ENCODE assay signal across 23 cellular contexts in genomic region chr2:25872134-25872533, GRCh38. TPM values are rescaled to one million over a fixed set of nuclear protein-coding genes. Genes with fewer than 3 reads are reported as not detected.
DNase-seq lines count a peak whose midpoint lies in the region; ATAC-seq, FAIRE-seq and TF ChIP-seq lines count a peak whose summit lies in the region.
"Had no signal": no experiment of that assay in that cellular context is flagged by ENCODE, and none has a peak within 500 bp of the region (broad histone marks: within the 10 kb centered on the region; RNA-seq: fewer than 3 reads in every experiment).

No MANE protein-coding gene starts in this region.

- no peak overlapping the region for H3K4me3 ChIP-seq in HepG2 (replicated peaks in 1 of 3; ENCODE audit: insufficient read depth in 1 of 3, low read depth in 2 of 3, low read length in 3 of 3)
- H3K4me3 ChIP-seq in right lobe of liver: no peak overlapping the region
- H3K4me3 ChIP-seq in esophagus muscularis mucosa: no peak overlapping the region
- no peak overlapping the region for H3K4me3 ChIP-seq in upper lobe of right lung
- H3K4me3 ChIP-seq: A549, GM23248 had no signal

- no peak for TF ChIP-seq RAD21 in HepG2 (CRISPR knock-in tag; IDR thresholded peaks at IDR 0.05)

- no peak overlapping the region for H3K4me2 ChIP-seq in HepG2 (ENCODE audit: low read depth, low read length)
- H3K4me2 ChIP-seq: A549 had no signal

- CTCF ChIA-PET in HepG2 (lab: Yijun Ruan, JAX; ENCODE audit: low intra/inter-chr PET ratio, low total read pairs): no interaction called here

- intact Hi-C loops in HepG2 (cut with micrococcal nuclease; ENCODE audit: unreplicated experiment) (no loop called here), right lobe of liver (cut with DNase I) (no loop called here), esophagus muscularis mucosa (cut with DNase I) (no loop called here), upper lobe of right lung (cut with DNase I) (no loop called here)

- 97% methylated on average over 5 of the region's 5 CpGs for WGBS in HepG2 (ENCODE audit: low lambda C conversion rate)
- 100% methylated on average over 3 of the region's 5 CpGs for whole genome bisulfite sequencing in right lobe of liver (ENCODE audit: insufficient coverage, low coverage, low lambda C conversion rate, missing lambda C conversion rate)
- WGBS in esophagus muscularis mucosa: 97% methylated on average over 5 of the region's 5 CpGs

- in situ Hi-C loops in HepG2 (cut with HindIII; ENCODE audit: extremely low pct_ligation_motif_present, low pct_unique_long_range_greater_than_20kb): no loop called here

- peak; percentile 30 for DNase-seq in activated CD8-positive, alpha-beta memory T cell treated with anti-CD3 and anti-CD28 coated beads for 24 hours
- no peak for DNase-seq in activated CD8-positive, alpha-beta memory T cell treated with anti-CD3 and anti-CD28 coated beads, Interleukin-2, amount 50 U/mL, for 4 hours
- DNase-seq in HepG2 (ENCODE audit: low spot score): no peak
- no peak for DNase-seq in right lobe of liver
- peak; percentile 14 for DNase-seq in esophagus muscularis mucosa (ENCODE audit: extremely low spot score)
- peak; percentile 17 for DNase-seq in upper lobe of right lung
- DNase-seq in central memory CD4-positive, alpha-beta T cell: no peak
- DNase-seq: AML-193; CD4-positive, alpha-beta T cell; DMS153; DMS79; GDM1; GM23248; HCEC 1CT; HFFc6; IMR-90 had no signal

- H2AFZ ChIP-seq in HepG2 (ENCODE audit: low read length): no peak overlapping the region
- H2AFZ ChIP-seq: GM23248 had no signal

- no TSS peak for BruUV-seq in HepG2 (replicated peaks; lab: Mats Ljungman, UMichigan)

- peaks cover 98% of the 10 kb centered on the region for H3K79me2 ChIP-seq in HepG2 (ENCODE audit: insufficient read depth, low read length)

- peaks cover 16% of the 10 kb centered on the region for H4K20me1 ChIP-seq in HepG2 (ENCODE audit: insufficient read depth, low read length)

- H3K27ac ChIP-seq in HepG2 (ENCODE audit: extremely low read length, insufficient read depth, low read length): no peak overlapping the region
- H3K27ac ChIP-seq in right lobe of liver: no peak overlapping the region
- H3K27ac ChIP-seq in esophagus muscularis mucosa (replicated peaks in 1 of 4): no peak overlapping the region
- no peak overlapping the region for H3K27ac ChIP-seq in upper lobe of right lung
- H3K27ac ChIP-seq: 22Rv1, A549, C4-2B, GM23248 had no signal

- H3K9me3 ChIP-seq in HepG2 (ENCODE audit: low read length) (no peaks in the 10 kb centered on the region), right lobe of liver (no peaks in the 10 kb centered on the region), esophagus muscularis mucosa (no peaks in the 10 kb centered on the region), upper lobe of right lung (no peaks in the 10 kb centered on the region)
- H3K9me3 ChIP-seq: A549 had no signal

- H3K36me3 ChIP-seq in HepG2 (replicated peaks in 1 of 2; ENCODE audit: control insufficient read depth in 1 of 2, insufficient read depth in 2 of 2, low read length in 2 of 2) (peaks cover 11 to 38% of the 10 kb centered on the region in 2 experiments), right lobe of liver (no peaks in the 10 kb centered on the region), esophagus muscularis mucosa (peaks cover 0 to 20% (median 16%) of the 10 kb centered on the region in 4 donors), upper lobe of right lung (peaks cover 27% of the 10 kb centered on the region)

- no peaks in the 10 kb centered on the region; a peak in 1 of 5 replicates for H3K27me3 ChIP-seq in HepG2 (ENCODE audit: control insufficient read depth in 1 of 2, insufficient read depth in 2 of 2, low read length in 2 of 2)
- H3K27me3 ChIP-seq in right lobe of liver: no peaks in the 10 kb centered on the region
- H3K27me3 ChIP-seq in esophagus muscularis mucosa: no peaks in the 10 kb centered on the region
- no peaks in the 10 kb centered on the region for H3K27me3 ChIP-seq in upper lobe of right lung

- H3K4me1 ChIP-seq in HepG2 (ENCODE audit: insufficient read depth, low read length) (peaks cover 65% of the 10 kb centered on the region), right lobe of liver (peaks cover 0 to 11% (median 4%) of the 10 kb centered on the region in 4 donors), esophagus muscularis mucosa (peaks cover 17 to 38% (median 30%) of the 10 kb centered on the region in 4 donors), upper lobe of right lung (peaks cover 18% of the 10 kb centered on the region)

- TF ChIP-seq CTCF in HepG2 (CRISPR knock-in tag; IDR thresholded peaks at IDR 0.05): no peak
- TF ChIP-seq CTCF in right lobe of liver (IDR thresholded peaks at IDR 0.05): no peak
- TF ChIP-seq CTCF in esophagus muscularis mucosa (IDR thresholded peaks at IDR 0.05): no peak
- no peak for TF ChIP-seq CTCF in upper lobe of right lung (IDR thresholded peaks at IDR 0.05)

- POLR2A ChIA-PET in HepG2 (lab: Yijun Ruan, JAX): interaction anchor here (1.0 kb wide), 1 partner anchor 8 kb away, joined by 3 read pairs; no protein-coding TSS in a partner anchor

- H3K9ac ChIP-seq in HepG2 (ENCODE audit: insufficient read depth, low read depth, low read length): no peak overlapping the region
- H3K9ac ChIP-seq: GM23248 had no signal

- ATAC-seq in HepG2: no peak
- no peak for ATAC-seq in right lobe of liver
- no peak for ATAC-seq in upper lobe of right lung
- ATAC-seq in HG02571 (IDR thresholded peaks at IDR 0.05; ENCODE audit: unreplicated experiment): no peak
- ATAC-seq: A549 had no signal

- TF ChIP-seq POLR2A in HepG2 (IDR thresholded peaks at IDR 0.05; ENCODE audit: insufficient read depth in 1 of 2, low read depth in 2 of 2, low read length in 2 of 2) (no peak), right lobe of liver (IDR thresholded peaks at IDR 0.05) (no peak), esophagus muscularis mucosa (IDR thresholded peaks at IDR 0.05; ENCODE audit: low read depth) (no peak)

- TF ChIP-seq EP300 in HepG2 (IDR thresholded peaks at IDR 0.05; ENCODE audit: low read depth in 2 of 2, low read length in 2 of 2): no peak
- TF ChIP-seq EP300 in HepG2 (CRISPR knock-in tag; IDR thresholded peaks at IDR 0.05; ENCODE audit: borderline replicate concordance): no peak
- TF ChIP-seq EP300 in esophagus muscularis mucosa (IDR thresholded peaks at IDR 0.05): no peak

- no peak for FAIRE-seq in HepG2 (lab: Jason Lieb, UNC)
- FAIRE-seq: A549, GM12892, GM18507, H54 had no signal

TF ChIP-seq in HepG2, 621 proteins besides CTCF, POLR2A, EP300 and RAD21:
- no peak for TF ChIP-seq DR1 (CRISPR knock-in tag; IDR thresholded peaks at IDR 0.05)
- no peak for TF ChIP-seq ATF6 (CRISPR knock-in tag; conservative IDR thresholded peaks at IDR 0.05)
- no peak for TF ChIP-seq ZNF703 (CRISPR knock-in tag; IDR thresholded peaks at IDR 0.05; ENCODE audit: borderline replicate concordance)
- TF ChIP-seq DPF2 (CRISPR knock-in tag; IDR thresholded peaks at IDR 0.05; ENCODE audit: borderline replicate concordance, low read depth): no peak
- TF ChIP-seq XRCC5 (optimal IDR thresholded peaks at IDR 0.05; ENCODE audit: low read length): no peak
- peak; percentile 93 for TF ChIP-seq ZNF121 (CRISPR knock-in tag; IDR thresholded peaks at IDR 0.05)
- TF ChIP-seq ZNF343 (CRISPR knock-in tag; IDR thresholded peaks at IDR 0.05): no peak
- no peak for TF ChIP-seq JUN (CRISPR knock-in tag; IDR thresholded peaks at IDR 0.05)

RNA-seq across cellular contexts. Expression of gene ASXL2, which starts 6.2 kb away (rescaled TPM):
- total RNA-seq in HepG2 (2016; rRNA removed; fragmentation: Illumina TruSeq; extraction: Trizol) (12.1 and 20.6 TPM in 2 replicates), right lobe of liver (10 to 100 TPM in 5 of 6 experiments, 1 to 10 TPM in 1; 9.1 to 13.4 (median 12.0) TPM), esophagus muscularis mucosa (10 to 100 TPM; 17.4 to 25.1 (median 20.5) TPM), upper lobe of right lung (34.3 TPM)
- 10.5 and 13.0 TPM in 2 replicates for total RNA-seq in HepG2 (2016; cell fraction: cytosol; rRNA removed; fragmentation: Illumina TruSeq; extraction: Trizol; ENCODE audit: low read depth)
- 11.7 and 17.6 TPM in 2 replicates for total RNA-seq in HepG2 (2016; cell fraction: insoluble cytoplasmic fraction; rRNA removed; fragmentation: Illumina TruSeq; extraction: Trizol)
- total RNA-seq in HepG2 (2016; cell fraction: membrane; rRNA removed; fragmentation: Illumina TruSeq; extraction: Trizol): 6.6 and 10.3 TPM in 2 replicates
- 17.4 and 19.6 TPM in 2 replicates for total RNA-seq in HepG2 (2016; cell fraction: nucleus; rRNA removed; fragmentation: Illumina TruSeq; extraction: Trizol)
- 15.3 and 19.2 TPM in 2 replicates for polyA plus RNA-seq in HepG2 (2011; rRNA removed)
- 9.0 and 11.6 TPM in 2 replicates for polyA plus RNA-seq in HepG2 (2011; cell fraction: cytosol; rRNA removed)
- polyA plus RNA-seq in HepG2 (2011; cell fraction: nucleus; rRNA removed): 13.3 and 14.0 TPM in 2 replicates
- polyA plus RNA-seq in HepG2 (2012): 14.6 and 15.3 TPM in 2 replicates
- polyA plus RNA-seq in HepG2 (2016; cell fraction: cytosol; fragmentation: Illumina TruSeq; extraction: Trizol; ENCODE audit: low read depth): 0.40 and 0.42 TPM in 2 replicates
- polyA plus RNA-seq in HepG2 (2016; cell fraction: insoluble cytoplasmic fraction; fragmentation: Illumina TruSeq; extraction: Trizol; ENCODE audit: low read depth): 12.3 and 15.6 TPM in 2 replicates
- polyA plus RNA-seq in HepG2 (2016; cell fraction: membrane; fragmentation: Illumina TruSeq; extraction: Trizol; ENCODE audit: low read depth): 1.3 and 1.6 TPM in 2 replicates
- polyA plus RNA-seq in HepG2 (2016; cell fraction: nucleus; fragmentation: Illumina TruSeq; extraction: Trizol; ENCODE audit: insufficient read depth, low read depth): 17.3 and 20.1 TPM in 2 replicates
- polyA minus RNA-seq in HepG2 (2011; rRNA and poly(A)+ RNA removed; ENCODE audit: low replicate concordance): 21.4 and 25.2 TPM in 2 replicates
- 22.2 and 26.1 TPM in 2 replicates for polyA minus RNA-seq in HepG2 (2011; cell fraction: cytosol; rRNA and poly(A)+ RNA removed)
- polyA minus RNA-seq in HepG2 (2011; cell fraction: nucleus; rRNA and poly(A)+ RNA removed): 39.1 and 42.6 TPM in 2 replicates

Comparison
In these comparisons a context has a peak if more than half of its experiments do, and no peak if none do; other contexts are left out.
1. DNase-seq: peak in activated CD8-positive, alpha-beta memory T cell treated with anti-CD3 and anti-CD28 coated beads for 24 hours (single experiment), esophagus muscularis mucosa (single experiment) and upper lobe of right lung (single experiment); none in activated CD8-positive, alpha-beta memory T cell treated with anti-CD3 and anti-CD28 coated beads, Interleukin-2, amount 50 U/mL, for 4 hours (single experiment), HepG2 (single experiment), right lobe of liver (0 of 3) and central memory CD4-positive, alpha-beta T cell (single experiment).